9 cellular contexts compared by ENCODE assay signal in genomic region chr7:106367018-106367420, GRCh38.
DNase-seq lines count a peak whose midpoint lies in the region; ATAC-seq and TF ChIP-seq lines count a peak whose summit lies in the region.
"Had no signal": no experiment of that assay in that cellular context is flagged by ENCODE, and none has a peak within 500 bp of the region (broad histone marks: within the 10 kb centered on the region; RNA-seq: fewer than 3 reads in every experiment).

No MANE protein-coding gene starts in this region.

- H3K4me3 Mint-ChIP-seq in MCF 10A (ENCODE audit: unreplicated experiment) = no peak overlapping the region

- POLR2A ChIA-PET in MCF 10A (lab: Yijun Ruan, JAX) = no interaction called here

- ATAC-seq in upper lobe of right lung = peak; percentile 69
- ATAC-seq in HG02884 (IDR thresholded peaks at IDR 0.05; ENCODE audit: unreplicated experiment) = no peak

- H3K27me3 Mint-ChIP-seq in MCF 10A (ENCODE audit: insufficient read depth, unreplicated experiment) = no peaks in the 10 kb centered on the region

- intact Hi-C loops in MCF 10A (cut with micrococcal nuclease) (loop anchor here (5.0 kb wide), 2 partner anchors 85 to 190 kb away; partner anchors contain the start of gene NAMPT), breast epithelium (cut with DNase I; ENCODE audit: low total_unique reads) (no loop called here), upper lobe of right lung (cut with DNase I) (no loop called here)

- H3K27ac Mint-ChIP-seq in MCF 10A (ENCODE audit: low read depth, unreplicated experiment) = no peak overlapping the region

- TF ChIP-seq CTCF in MCF 10A (IDR thresholded peaks at IDR 0.05; ENCODE audit: unreplicated experiment) (peak; percentile 21), breast epithelium (IDR thresholded peaks at IDR 0.05) (no peak), epithelial cell of proximal tubule (conservative IDR thresholded peaks at IDR 0.05; ENCODE audit: low read depth, low read length) (peak; percentile 59), upper lobe of right lung (IDR thresholded peaks at IDR 0.05) (peak; percentile 27), suprapubic skin (IDR thresholded peaks at IDR 0.05) (no peak)

- H3K27me3 ChIP-seq in breast epithelium = no peaks in the 10 kb centered on the region
- no peaks in the 10 kb centered on the region for H3K27me3 ChIP-seq in NT2/D1 (ENCODE audit: insufficient read depth, insufficient read length)
- no peaks in the 10 kb centered on the region for H3K27me3 ChIP-seq in upper lobe of right lung
- H3K27me3 ChIP-seq in suprapubic skin = no peaks in the 10 kb centered on the region

- H3K27ac ChIP-seq in breast epithelium = no peak overlapping the region
- H3K27ac ChIP-seq in upper lobe of right lung = no peak overlapping the region
- no peak overlapping the region for H3K27ac ChIP-seq in suprapubic skin

- no peaks in the 10 kb centered on the region for H3K4me1 ChIP-seq in breast epithelium
- H3K4me1 ChIP-seq in NT2/D1 (ENCODE audit: insufficient read depth, insufficient read length) = no peaks in the 10 kb centered on the region
- H3K4me1 ChIP-seq in upper lobe of right lung = no peaks in the 10 kb centered on the region
- peaks cover 22% of the 10 kb centered on the region for H3K4me1 ChIP-seq in suprapubic skin

- no TSS peak for BruUV-seq in MCF 10A (replicated peaks; lab: Mats Ljungman, UMichigan)

- H3K36me3 ChIP-seq in breast epithelium (no peaks in the 10 kb centered on the region), NT2/D1 (ENCODE audit: insufficient read depth, insufficient read length, low read length) (no peaks in the 10 kb centered on the region), upper lobe of right lung (no peaks in the 10 kb centered on the region), suprapubic skin (no peaks in the 10 kb centered on the region)

- WGBS in suprapubic skin = 63% methylated on average over 3 of the region's 3 CpGs

- peak; percentile 46 for DNase-seq in MCF 10A (ENCODE audit: unreplicated experiment)
- no peak for DNase-seq in breast epithelium (ENCODE audit: low spot score in 2 of 2)
- DNase-seq in NT2/D1 (ENCODE audit: low read depth, low spot score) = peak; percentile 13
- no peak for DNase-seq in epithelial cell of proximal tubule (ENCODE audit: low read depth)
- no peak for DNase-seq in upper lobe of right lung
- no peak for DNase-seq in NCI-H1092 treated with DMSO at 0.1 percent for 48 hours (lab: John Stamatoyannopoulos, UW)
- no peak for DNase-seq in suprapubic skin (ENCODE audit: low spot score in 2 of 2)

- TF ChIP-seq POLR2A in breast epithelium (IDR thresholded peaks at IDR 0.05) (no peak), suprapubic skin (IDR thresholded peaks at IDR 0.05) (no peak)

- H3K9me3 Mint-ChIP-seq in MCF 10A (ENCODE audit: unreplicated experiment) = peaks cover 9% of the 10 kb centered on the region

- no peak overlapping the region for H3K4me3 ChIP-seq in breast epithelium
- H3K4me3 ChIP-seq in NT2/D1 (ENCODE audit: insufficient read length, low read depth) = no peak overlapping the region
- H3K4me3 ChIP-seq in epithelial cell of proximal tubule (ENCODE audit: low read depth, low read length) = no peak overlapping the region
- no peak overlapping the region for H3K4me3 ChIP-seq in upper lobe of right lung
- H3K4me3 ChIP-seq in suprapubic skin = no peak overlapping the region
- H3K4me3 ChIP-seq: skin epidermis had no signal

- H3K4me1 Mint-ChIP-seq in MCF 10A (ENCODE audit: insufficient read depth, unreplicated experiment) = peaks cover 7% of the 10 kb centered on the region

- no peak for TF ChIP-seq EP300 in suprapubic skin (IDR thresholded peaks at IDR 0.05)

- H3K9me3 ChIP-seq in breast epithelium (no peaks in the 10 kb centered on the region), NT2/D1 (ENCODE audit: insufficient read depth, low read length) (no peaks in the 10 kb centered on the region), upper lobe of right lung (no peaks in the 10 kb centered on the region), suprapubic skin (no peaks in the 10 kb centered on the region)

- CTCF ChIA-PET in MCF 10A (lab: Yijun Ruan, JAX) = interaction anchor here (1.0 to 1.3 kb wide), 2 partner anchors 20 to 57 kb away, joined by 3 to 4 read pairs; no protein-coding TSS in a partner anchor

- no peaks in the 10 kb centered on the region for H3K36me3 Mint-ChIP-seq in MCF 10A (ENCODE audit: insufficient read depth, unreplicated experiment)

- H3K9ac ChIP-seq in NT2/D1 (ENCODE audit: insufficient read length, low read depth) = no peak overlapping the region

Comparison
In these comparisons a context has a peak if more than half of its experiments do, and no peak if none do; other contexts are left out.
1. DNase-seq: peak in MCF 10A (single experiment) and NT2/D1 (single experiment); none in breast epithelium (0 of 2), epithelial cell of proximal tubule (single experiment), upper lobe of right lung (single experiment), NCI-H1092 treated with DMSO at 0.1 percent for 48 hours (single experiment) and suprapubic skin (0 of 2).
2. CTCF ChIP-seq: peak in MCF 10A (single experiment), epithelial cell of proximal tubule (single experiment) and upper lobe of right lung (single experiment); none in breast epithelium (0 of 3) and suprapubic skin (0 of 2).